In the genomic region with DNA sequence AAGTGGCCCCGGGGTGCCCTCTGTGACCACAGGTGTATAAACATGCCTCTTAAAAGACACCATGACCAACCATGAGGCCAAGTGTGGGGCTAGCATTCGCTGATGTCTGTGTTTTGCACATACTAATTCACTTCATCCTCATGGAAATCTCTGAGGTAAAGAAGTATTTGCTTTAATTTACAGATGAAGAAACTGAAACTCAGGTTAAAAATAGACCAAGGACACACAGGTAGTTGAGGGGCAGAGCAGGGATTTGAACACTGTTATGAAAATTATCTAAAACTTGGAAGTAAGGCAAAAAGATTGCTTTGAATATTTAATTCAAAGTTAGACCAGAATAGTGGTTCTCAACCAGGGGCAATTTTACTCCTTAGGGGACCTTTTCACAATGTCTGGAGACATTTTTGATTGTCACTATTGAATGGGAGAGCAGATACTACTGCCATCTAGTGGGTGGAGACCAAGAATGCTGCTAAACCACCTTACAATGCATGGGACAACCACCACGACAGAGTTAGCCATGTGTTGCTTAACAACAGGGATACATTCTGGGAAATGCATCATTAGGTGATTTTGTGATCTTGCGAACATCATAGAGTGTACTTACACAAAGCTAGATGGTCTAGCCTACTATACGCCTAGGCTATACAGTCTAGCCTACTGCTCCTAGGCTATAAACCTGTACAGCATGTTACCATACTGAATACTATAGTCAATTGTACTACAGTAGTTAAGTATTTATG, we compare ENCODE assay signal across 9 cellular contexts. TPM values are rescaled to one million over a fixed set of nuclear protein-coding genes. Genes with fewer than 3 reads are reported as not detected.
A peak's percentile ranks its signal among the peaks of the same experiment; 100 is the strongest.
DNase-seq lines count a peak whose midpoint lies in the region; ATAC-seq, FAIRE-seq and TF ChIP-seq lines count a peak whose summit lies in the region.
"Had no signal": no experiment of that assay in that cellular context is flagged by ENCODE, and none has a peak within 500 bp of the region (broad histone marks: within the 10 kb centered on the region; RNA-seq: fewer than 3 reads in every experiment).

No MANE protein-coding gene starts in this region.

- dilution Hi-C loops in keratinocyte (cut with MboI; ENCODE audit: extremely low pct_ligation_motif_present, low sequenced_read_pairs), result no loop called here

- no peaks in the 10 kb centered on the region for H4K20me1 ChIP-seq in PC-9 (ENCODE audit: insufficient read depth)
- H4K20me1 ChIP-seq in K562 (replicated peaks; ENCODE audit: control insufficient read depth, insufficient read depth, low read length), result no peaks in the 10 kb centered on the region
- H4K20me1 ChIP-seq in keratinocyte (ENCODE audit: control insufficient read depth, extremely low read depth, insufficient read depth, low read length), result no peaks in the 10 kb centered on the region

- no peaks in the 10 kb centered on the region for H3K9me1 ChIP-seq in K562 (ENCODE audit: control insufficient read depth, insufficient read depth, low read length)
- H3K9me1 ChIP-seq in keratinocyte (ENCODE audit: control insufficient read depth, extremely low read depth, insufficient read depth, low read length), result no peaks in the 10 kb centered on the region

- FAIRE-seq in K562 (lab: Jason Lieb, UNC), result peak; percentile 88
- FAIRE-seq in keratinocyte (lab: Jason Lieb, UNC), result peak; percentile 76

- in situ Hi-C loops in K562 (cut with MboI), result loop anchor here (5.0 to 25.0 kb wide), 2 partner anchors 445 to 910 kb away; no protein-coding TSS in a partner anchor

- H3K4me2 ChIP-seq in PC-9 (no peak overlapping the region), K562 (ENCODE audit: insufficient read depth, low read length) (no peak overlapping the region; the same call in 1 of the 2 replicates), keratinocyte (ENCODE audit: control insufficient read depth, extremely low read depth, insufficient read depth, low read depth, low read length) (no peak overlapping the region)

- TF ChIP-seq RAD21 in Ishikawa (IDR thresholded peaks at IDR 0.05; ENCODE audit: low read depth) (peak; percentile 58), K562 (CRISPR knock-in tag; conservative IDR thresholded peaks at IDR 0.05 in 1 of 2, IDR thresholded peaks at IDR 0.05 in 1 of 2) (peak; percentile 58 to 80)

- H3K36me3 Mint-ChIP-seq in stimulated activated memory B cell treated with anti-CD40 and anti-IgM and Interleukin-4, amounts not matched to agents 10 μg/mL and 1 μg/mL and 100 μg/mL, for 72 hours, result no peaks in the 10 kb centered on the region

- H3K27ac ChIP-seq in PC-9 (no peak overlapping the region), K562 (ENCODE audit: extremely low read depth, low read depth, low read length) (no peak overlapping the region; the same call in 2 of the 3 replicates), keratinocyte (ENCODE audit: control insufficient read depth, insufficient read depth, low read length) (no peak overlapping the region)
- H3K27ac ChIP-seq: suprapubic skin had no signal

- H3K79me2 ChIP-seq in PC-9 (ENCODE audit: low read depth) (no peaks in the 10 kb centered on the region), K562 (ENCODE audit: control insufficient read depth, insufficient read depth, low read length) (no peaks in the 10 kb centered on the region), keratinocyte (ENCODE audit: control insufficient read depth, insufficient read depth, low read length) (no peaks in the 10 kb centered on the region)

- ATAC-seq in activated CD4-positive, CD25-positive, alpha-beta regulatory T cell treated with anti-CD3 and anti-CD28 coated beads, Interleukin-2, amount 50 U/mL, for 24 hours, result peak; percentile 72 to 75
- ATAC-seq in GM21526 (IDR thresholded peaks at IDR 0.05; ENCODE audit: low FRiP score, unreplicated experiment), result peak; percentile 64
- ATAC-seq in K562, result peak; percentile 92
- peak; percentile 71 for ATAC-seq in stimulated activated memory B cell treated with anti-CD40 and anti-IgM and Interleukin-4, amounts not matched to agents 10 μg/mL and 1 μg/mL and 100 μg/mL, for 72 hours

- H3K4me1 ChIP-seq in PC-9 (replicated peaks; ENCODE audit: insufficient read depth) (no peaks in the 10 kb centered on the region), K562 (replicated peaks in 1 of 2; ENCODE audit: control insufficient read depth in 2 of 2, insufficient read depth in 2 of 2, low read length in 2 of 2) (peaks cover 13 to 25% of the 10 kb centered on the region in 2 experiments; a peak in 4 of 5 replicates), keratinocyte (ENCODE audit: control insufficient read depth, extremely low read depth, insufficient read depth, low read length) (no peaks in the 10 kb centered on the region)
- H3K4me1 ChIP-seq: suprapubic skin had no signal

- POLR2A ChIA-PET in PC-9 (lab: Charles Lee; ENCODE audit: unreplicated experiment), result no interaction called here
- POLR2A ChIA-PET in K562 (lab: Yijun Ruan, JAX), result no interaction called here

- H3K27me3 ChIP-seq in PC-9 (ENCODE audit: insufficient read depth, low read depth) (peaks cover 40% of the 10 kb centered on the region), K562 (ENCODE audit: control insufficient read depth in 2 of 2, insufficient read depth in 2 of 2, low read length in 2 of 2) (no peaks in the 10 kb centered on the region), keratinocyte (ENCODE audit: control insufficient read depth, extremely low read depth, insufficient read depth, low read length) (no peaks in the 10 kb centered on the region)
- H3K27me3 ChIP-seq: suprapubic skin had no signal

- CTCF ChIA-PET in PC-9 (lab: Charles Lee) (no interaction called here), K562 (lab: Yijun Ruan, JAX; ENCODE audit: low intra/inter-chr PET ratio) (interaction anchor here (0.7 to 2.9 kb wide), 2 partner anchors 28 to 443 kb away, joined by 3 to 21 read pairs; no protein-coding TSS in a partner anchor)

- H3K4me3 ChIP-seq in PC-9 (no peak overlapping the region), K562 (no peak overlapping the region), keratinocyte (ENCODE audit: control insufficient read depth in 2 of 3, extremely low read depth in 1 of 3, insufficient read depth in 2 of 3, low read depth in 1 of 3, low read length in 3 of 3) (no peak overlapping the region)
- H3K4me3 ChIP-seq: suprapubic skin had no signal

- no peak overlapping the region for H3K27ac Mint-ChIP-seq in stimulated activated memory B cell treated with anti-CD40 and anti-IgM and Interleukin-4, amounts not matched to agents 10 μg/mL and 1 μg/mL and 100 μg/mL, for 72 hours

- DNase-seq in activated CD4-positive, CD25-positive, alpha-beta regulatory T cell treated with anti-CD3 and anti-CD28 coated beads, Interleukin-2, amount 50 U/mL, for 72 hours, result no peak
- DNase-seq in PC-9 (peak; percentile 21 to 50), K562 (ENCODE audit: extremely low read depth in 1 of 4, low spot score in 3 of 4) (peak; percentile 44 to 78 (median 58)), keratinocyte (ENCODE audit: low read depth, low spot score) (no peak)

- peaks cover 7% of the 10 kb centered on the region for H3K4me1 Mint-ChIP-seq in stimulated activated memory B cell treated with anti-CD40 and anti-IgM and Interleukin-4, amounts not matched to agents 10 μg/mL and 1 μg/mL and 100 μg/mL, for 72 hours

- TF ChIP-seq CTCF in PC-9 (conservative IDR thresholded peaks at IDR 0.05) (peak; percentile 72), K562 (IDR thresholded peaks at IDR 0.05 in 2 of 3, conservative IDR thresholded peaks at IDR 0.05 in 1 of 3; ENCODE audit: insufficient read depth in 2 of 3, low read depth in 1 of 3, low read length in 3 of 3) (peak; percentile 66 to 77 (median 69)), keratinocyte (optimal IDR thresholded peaks at IDR 0.05 in 1 of 3, IDR thresholded peaks at IDR 0.05 in 1 of 3, conservative IDR thresholded peaks at IDR 0.05 in 1 of 3; ENCODE audit: extremely low read depth in 1 of 3, insufficient read depth in 2 of 3, low read length in 3 of 3) (peak; percentile 71 to 84 (median 78))

- no peak for TF ChIP-seq POLR2A in K562 (conservative IDR thresholded peaks at IDR 0.05)

- no peaks in the 10 kb centered on the region for H3F3A ChIP-seq in PC-9 (ENCODE audit: insufficient read depth, low read depth)

- WGBS in K562 (ENCODE audit: insufficient coverage, low coverage, missing lambda C conversion rate), result 28% methylated on average over 5 of the region's 5 CpGs

- H2AFZ ChIP-seq in PC-9 (no peak overlapping the region), K562 (ENCODE audit: low read depth, low read length) (peak overlapping the region; percentile 83), keratinocyte (ENCODE audit: control insufficient read depth, low read length) (no peak overlapping the region)

- no peaks in the 10 kb centered on the region for H3K9me2 ChIP-seq in PC-9 (ENCODE audit: insufficient read depth)

- H3K9me3 Mint-ChIP-seq in stimulated activated memory B cell treated with anti-CD40 and anti-IgM and Interleukin-4, amounts not matched to agents 10 μg/mL and 1 μg/mL and 100 μg/mL, for 72 hours, result no peaks in the 10 kb centered on the region

- H3K36me3 ChIP-seq in PC-9 (ENCODE audit: low read depth) (no peaks in the 10 kb centered on the region), K562 (ENCODE audit: control insufficient read depth, insufficient read depth, low read length) (no peaks in the 10 kb centered on the region), keratinocyte (ENCODE audit: control insufficient read depth in 2 of 2, extremely low read depth in 1 of 2, insufficient read depth in 2 of 2, low read length in 2 of 2) (no peaks in the 10 kb centered on the region)
- H3K36me3 ChIP-seq: suprapubic skin had no signal

- intact Hi-C loops in PC-9 (cut with micrococcal nuclease; ENCODE audit: unreplicated experiment) (loop anchor here (1.0 to 5.0 kb wide), 2 partner anchors 443 to 520 kb away; no protein-coding TSS in a partner anchor), K562 (cut with micrococcal nuclease) (loop anchor here (1.0 to 5.0 kb wide), 3 partner anchors 29 to 443 kb away; partner anchors contain the start of gene PIP5K1B)

- H3K4me3 Mint-ChIP-seq in stimulated activated memory B cell treated with anti-CD40 and anti-IgM and Interleukin-4, amounts not matched to agents 10 μg/mL and 1 μg/mL and 100 μg/mL, for 72 hours, result no peak overlapping the region

- TF ChIP-seq EP300 in Ishikawa (IDR thresholded peaks at IDR 0.05; ENCODE audit: borderline replicate concordance) (no peak), K562 (IDR thresholded peaks at IDR 0.05; ENCODE audit: low read length) (no peak)

- no peaks in the 10 kb centered on the region for H3K27me3 Mint-ChIP-seq in stimulated activated memory B cell treated with anti-CD40 and anti-IgM and Interleukin-4, amounts not matched to agents 10 μg/mL and 1 μg/mL and 100 μg/mL, for 72 hours

- H3K9me3 ChIP-seq in PC-9 (ENCODE audit: insufficient read depth, low read depth) (no peaks in the 10 kb centered on the region), K562 (replicated peaks; ENCODE audit: control insufficient read depth, insufficient read depth, low read depth, low read length) (peaks cover 4% of the 10 kb centered on the region; the same call in 1 of the 2 replicates), keratinocyte (ENCODE audit: control insufficient read depth, low read depth, low read length) (peaks cover 2% of the 10 kb centered on the region)
- H3K9me3 ChIP-seq: suprapubic skin had no signal

- BruUV-seq in PC-9 (replicated peaks; lab: Mats Ljungman, UMichigan) (no TSS peak), K562 (replicated peaks; lab: Mats Ljungman, UMichigan) (no TSS peak)

- H3K9ac ChIP-seq in K562 (ENCODE audit: insufficient read depth in 1 of 2, low read depth in 2 of 2, low read length in 2 of 2) (no peak overlapping the region), keratinocyte (ENCODE audit: control insufficient read depth, extremely low read depth, insufficient read depth, low read length) (no peak overlapping the region)

RNA-seq across cellular contexts. Expression of gene FXN, which starts 8.0 kb away (rescaled TPM):
- total RNA-seq in PC-9 (2021) (12.0 and 19.5 TPM in 2 replicates), K562 (2014; rRNA removed) (7.6 and 17.3 TPM in 2 replicates), K562 (2014; rRNA removed; fragmentation: Illumina TruSeq; extraction: Trizol) (30.3 and 31.7 TPM in 2 replicates), K562 (2015; rRNA removed; fragmentation: Illumina TruSeq; extraction: Trizol) (22.0 and 25.3 TPM in 2 replicates), K562 (2021) (39.5 and 41.1 TPM in 2 replicates)
- 15.9 and 26.9 TPM in 2 replicates for total RNA-seq in K562 (2011; cell fraction: chromatin; rRNA removed; ENCODE audit: low replicate concordance)
- total RNA-seq in K562 (2011; cell fraction: nucleolus; rRNA removed), result 8.2 and 8.9 TPM in 2 replicates
- 17.7 and 25.3 TPM in 2 replicates for total RNA-seq in K562 (2011; cell fraction: nucleoplasm; rRNA removed)
- polyA plus RNA-seq in K562 (2011; rRNA removed) (16.3 and 34.0 TPM in 2 replicates), K562 (2014; fragmentation: Illumina TruSeq; extraction: Trizol) (44.5 and 51.5 TPM in 2 replicates), K562 (2014; fragmentation: Nextera tagmentation; extraction: Ambion mirVana) (10 to 100 TPM; 12.4 to 21.8 TPM), K562 (2014; rRNA removed) (29.3 and 30.3 TPM in 2 replicates), keratinocyte (14.0 to 39.6 TPM (median 24.3 TPM) in 3 replicates)
- 27.1 and 27.6 TPM in 2 replicates for polyA plus RNA-seq in K562 (2011; cell fraction: cytosol; rRNA removed)
- polyA plus RNA-seq in K562 (2011; cell fraction: nucleus; rRNA removed), result 11.2 and 12.6 TPM in 2 replicates
- polyA plus RNA-seq in K562 (2012), result 21.7 and 32.9 TPM in 2 replicates
- polyA minus RNA-seq in K562 (2011; rRNA and poly(A)+ RNA removed), result 19.5 and 28.5 TPM in 2 replicates
- 7.9 and 9.1 TPM in 2 replicates for polyA minus RNA-seq in K562 (2011; cell fraction: cytosol; rRNA and poly(A)+ RNA removed)
- polyA minus RNA-seq in K562 (2011; cell fraction: nucleus; rRNA and poly(A)+ RNA removed), result 2.6 and 4.1 TPM in 2 replicates
- 21.5 TPM for polyA plus RNA-seq in keratinocyte (2011; ENCODE audit: low read depth)
- 28.3 and 46.0 TPM in 2 replicates for polyA plus RNA-seq in keratinocyte (2011; cell fraction: cytosol; rRNA removed)
- 15.9 and 17.8 TPM in 2 replicates for polyA plus RNA-seq in keratinocyte (2011; cell fraction: nucleus; rRNA removed)
- 7.8 and 24.2 TPM in 2 replicates for polyA plus RNA-seq in keratinocyte (2012; ENCODE audit: low replicate concordance)
- polyA minus RNA-seq in keratinocyte, result 10.4 to 20.0 TPM (median 11.4 TPM) in 3 replicates
- 7.1 TPM for polyA minus RNA-seq in keratinocyte (2011; cell fraction: cytosol; rRNA and poly(A)+ RNA removed)
- polyA minus RNA-seq in keratinocyte (2011; cell fraction: nucleus; rRNA and poly(A)+ RNA removed), result 3.0 and 6.6 TPM in 2 replicates

RNA-seq across cellular contexts. Expression of gene PRKACG, which starts 13.6 kb away (rescaled TPM):
- total RNA-seq in PC-9 (2021) (not detected in 2 replicates), K562 (2014; rRNA removed) (not detected in 2 replicates), K562 (2014; rRNA removed; fragmentation: Illumina TruSeq; extraction: Trizol) (not detected in 2 replicates), K562 (2015; rRNA removed; fragmentation: Illumina TruSeq; extraction: Trizol) (not detected in 2 replicates), K562 (2021) (not detected in 2 replicates)
- total RNA-seq in K562 (2011; cell fraction: chromatin; rRNA removed; ENCODE audit: low replicate concordance), result not detected in 2 replicates
- not detected in 2 replicates for total RNA-seq in K562 (2011; cell fraction: nucleolus; rRNA removed)
- not detected in 2 replicates for total RNA-seq in K562 (2011; cell fraction: nucleoplasm; rRNA removed)
- polyA plus RNA-seq in K562 (2011; rRNA removed) (not detected in 2 replicates), K562 (2014; fragmentation: Illumina TruSeq; extraction: Trizol) (not detected in 2 replicates), K562 (2014; fragmentation: Nextera tagmentation; extraction: Ambion mirVana) (not detected), K562 (2014; rRNA removed) (not detected in 2 replicates), keratinocyte (not detected in 3 replicates)
- not detected in 2 replicates for polyA plus RNA-seq in K562 (2011; cell fraction: cytosol; rRNA removed)
- polyA plus RNA-seq in K562 (2011; cell fraction: nucleus; rRNA removed), result 0.07 TPM in 1 of 2 replicates, not detected in the other
- polyA plus RNA-seq in K562 (2012), result not detected in 2 replicates
- not detected in 2 replicates for polyA minus RNA-seq in K562 (2011; rRNA and poly(A)+ RNA removed)
- not detected in 2 replicates for polyA minus RNA-seq in K562 (2011; cell fraction: cytosol; rRNA and poly(A)+ RNA removed)
- polyA minus RNA-seq in K562 (2011; cell fraction: nucleus; rRNA and poly(A)+ RNA removed), result not detected in 2 replicates
- not detected for polyA plus RNA-seq in keratinocyte (2011; ENCODE audit: low read depth)
- polyA plus RNA-seq in keratinocyte (2011; cell fraction: cytosol; rRNA removed), result not detected in 2 replicates
- polyA plus RNA-seq in keratinocyte (2011; cell fraction: nucleus; rRNA removed), result not detected in 2 replicates
- not detected in 2 replicates for polyA plus RNA-seq in keratinocyte (2012; ENCODE audit: low replicate concordance)
- polyA minus RNA-seq in keratinocyte, result not detected in 3 replicates
- not detected for polyA minus RNA-seq in keratinocyte (2011; cell fraction: cytosol; rRNA and poly(A)+ RNA removed)
- not detected in 2 replicates for polyA minus RNA-seq in keratinocyte (2011; cell fraction: nucleus; rRNA and poly(A)+ RNA removed)
- total RNA-seq: suprapubic skin had no signal

Comparison
In these comparisons a context has a peak if more than half of its experiments do, and no peak if none do; other contexts are left out.
1. DNase-seq: peak in PC-9 (2 of 2) and K562 (4 of 4); none in activated CD4-positive, CD25-positive, alpha-beta regulatory T cell treated with anti-CD3 and anti-CD28 coated beads, Interleukin-2, amount 50 U/mL, for 72 hours (single experiment) and keratinocyte (single experiment).
2. Peak in every context shown above with its lines, with median percentiles within 50 percentile points of each other: ATAC-seq and CTCF ChIP-seq.